In genomic region chr4:1804638-1805492, GRCh38 we compare ENCODE assay signal across 31 cellular contexts.
"Had no signal": no experiment of that assay in that cellular context is flagged by ENCODE, and none has a peak within 500 bp of the region (broad histone marks: within the 10 kb centered on the region; RNA-seq: fewer than 3 reads in every experiment).

No MANE protein-coding gene starts in this region.

- H3K4me3 ChIP-seq: MG63, Peyer's patch had no signal

- DNase-seq: activated CD4-positive, alpha-beta memory T cell treated with anti-CD3 and anti-CD28 coated beads, Interleukin-2, amount 10 ng/mL, durations not matched to agents 7 days and 5 days; activated CD4-positive, alpha-beta T cell treated with anti-CD3 and anti-CD28 coated beads for 1 hour; activated CD4-positive, alpha-beta T cell treated with anti-CD3 and anti-CD28 coated beads for 48 hours; activated CD4-positive, CD25-positive, alpha-beta regulatory T cell; activated CD8-positive, alpha-beta memory T cell treated with anti-CD3 and anti-CD28 coated beads for 24 hours; activated CD8-positive, alpha-beta memory T cell treated with anti-CD3 and anti-CD28 coated beads, Interleukin-2, amount 10 ng/mL, durations not matched to agents 7 days and 5 days; activated CD8-positive, alpha-beta memory T cell treated with anti-CD3 and anti-CD28 coated beads, Interleukin-2, amount 50 U/mL, for 48 hours; activated effector memory CD4-positive, alpha-beta T cell treated with Interleukin-2 at 50 U/mL for 16 hours; activated naive CD4-positive, alpha-beta T cell treated with anti-CD3 and anti-CD28 coated beads, Interleukin-2, amount 10 ng/mL, durations not matched to agents 7 days and 5 days; activated naive CD8-positive, alpha-beta T cell treated with anti-CD3 and anti-CD28 coated beads, Interleukin-2, amount 50 U/mL, for 24 hours; activated T-cell treated with anti-CD3 and anti-CD28 coated beads, Interleukin-2, amount 50 U/mL, for 48 hours; anterior cingulate cortex; brain microvascular endothelial cell; Karpas-422; MG63; NCI-H1048; NCI-H1105 treated with DMSO at 0.1 percent for 48 hours; NCI-H1436; NCI-H1694; NCI-H1930; NCI-H2081 treated with DMSO at 0.1 percent for 48 hours; NCI-H226; NCI-H446 treated with DMSO at 0.1 percent for 48 hours; NCI-H524; NCI-H69; NCI-H82; PC-3; Peyer's patch; Right ventricle myocardium superior; T1000; WERI-Rb-1 had no signal

- H3K36me3 ChIP-seq: brain microvascular endothelial cell, MG63 had no signal

- ATAC-seq: activated CD8-positive, alpha-beta memory T cell treated with anti-CD3 and anti-CD28 coated beads, Interleukin-2, amount 10 ng/mL, durations not matched to agents 7 days and 5 days; activated naive CD8-positive, alpha-beta T cell treated with anti-CD3 and anti-CD28 coated beads, Interleukin-2, amount 50 U/mL, for 24 hours; PC-3 had no signal

- H3K27ac ChIP-seq: brain microvascular endothelial cell, Peyer's patch, WERI-Rb-1 had no signal

- H3K9me3 ChIP-seq: MG63, Peyer's patch had no signal

- H3K27me3 ChIP-seq: brain microvascular endothelial cell, MG63, Peyer's patch had no signal
